In the genomic region with DNA sequence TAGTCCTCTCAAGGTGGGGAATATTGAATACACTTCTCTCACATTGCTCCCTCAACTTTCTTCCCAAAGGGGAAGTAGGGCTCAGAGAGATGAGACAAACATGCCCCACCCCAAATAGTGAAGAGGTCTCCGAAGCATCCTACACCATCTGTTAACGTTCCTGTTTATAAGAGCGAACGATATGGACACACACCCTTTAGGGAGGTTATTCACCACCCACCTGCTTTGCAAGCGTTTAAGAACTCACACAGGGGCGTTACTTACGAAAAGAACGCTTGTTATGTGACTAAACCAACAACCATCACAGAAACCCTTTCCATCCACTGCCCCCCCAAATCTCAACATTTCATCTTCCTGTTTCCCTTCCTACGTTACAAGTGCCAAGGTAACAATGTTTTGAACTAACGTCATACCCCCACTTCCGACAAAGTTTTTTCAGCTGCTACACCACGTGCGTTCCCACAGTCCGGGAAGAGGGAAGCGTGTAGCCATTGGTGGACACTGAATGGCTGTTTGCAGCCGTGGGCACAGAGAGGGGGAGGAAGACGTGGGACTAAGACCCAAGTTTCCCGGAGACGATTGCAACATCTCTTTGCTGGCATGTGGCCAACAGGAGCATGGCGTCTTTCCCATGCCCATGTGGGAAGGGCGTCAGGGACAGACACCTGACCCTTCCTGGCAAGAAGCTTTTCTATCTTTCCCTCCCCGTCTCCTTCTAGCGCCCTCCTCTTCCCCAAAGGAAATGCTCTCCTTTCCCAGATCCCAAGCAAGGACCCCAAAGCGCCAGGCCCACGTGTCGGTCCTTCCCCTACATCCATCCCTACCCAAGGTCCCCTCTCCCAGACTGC, we compare ENCODE assay signal across 1 cellular context.
A peak's percentile ranks its signal among the peaks of the same experiment; 100 is the strongest.
TF ChIP-seq lines count a peak whose summit lies in the region.

No MANE protein-coding gene starts in this region.

TF ChIP-seq in H1, 55 proteins besides CTCF, POLR2A, EP300 and RAD21:
- no peak; a peak in 2 of 4 replicates for TF ChIP-seq SIN3A (conservative IDR thresholded peaks at IDR 0.05 in 1 of 2, IDR thresholded peaks at IDR 0.05 in 1 of 2; ENCODE audit: low read depth in 1 of 2, low read length in 2 of 2)
- TF ChIP-seq KDM4A (IDR thresholded peaks at IDR 0.05; ENCODE audit: low read depth, low read length, severe bottlenecking), result peak; percentile 41
- TF ChIP-seq CREB1 (IDR thresholded peaks at IDR 0.05), result 0 out of 2 replicates have a peak, but pooled peaks have one; percentile 30
- no peak for TF ChIP-seq BACH1 (IDR thresholded peaks at IDR 0.05; ENCODE audit: low read length)
- no peak for TF ChIP-seq JUND (IDR thresholded peaks at IDR 0.05; ENCODE audit: low read length)
- peak; percentile 81 for TF ChIP-seq YY1 (IDR thresholded peaks at IDR 0.05; ENCODE audit: low read depth, low read length)
- TF ChIP-seq SIRT6 (IDR thresholded peaks at IDR 0.05; ENCODE audit: low read length), result no peak
- TF ChIP-seq, protein P1, sequence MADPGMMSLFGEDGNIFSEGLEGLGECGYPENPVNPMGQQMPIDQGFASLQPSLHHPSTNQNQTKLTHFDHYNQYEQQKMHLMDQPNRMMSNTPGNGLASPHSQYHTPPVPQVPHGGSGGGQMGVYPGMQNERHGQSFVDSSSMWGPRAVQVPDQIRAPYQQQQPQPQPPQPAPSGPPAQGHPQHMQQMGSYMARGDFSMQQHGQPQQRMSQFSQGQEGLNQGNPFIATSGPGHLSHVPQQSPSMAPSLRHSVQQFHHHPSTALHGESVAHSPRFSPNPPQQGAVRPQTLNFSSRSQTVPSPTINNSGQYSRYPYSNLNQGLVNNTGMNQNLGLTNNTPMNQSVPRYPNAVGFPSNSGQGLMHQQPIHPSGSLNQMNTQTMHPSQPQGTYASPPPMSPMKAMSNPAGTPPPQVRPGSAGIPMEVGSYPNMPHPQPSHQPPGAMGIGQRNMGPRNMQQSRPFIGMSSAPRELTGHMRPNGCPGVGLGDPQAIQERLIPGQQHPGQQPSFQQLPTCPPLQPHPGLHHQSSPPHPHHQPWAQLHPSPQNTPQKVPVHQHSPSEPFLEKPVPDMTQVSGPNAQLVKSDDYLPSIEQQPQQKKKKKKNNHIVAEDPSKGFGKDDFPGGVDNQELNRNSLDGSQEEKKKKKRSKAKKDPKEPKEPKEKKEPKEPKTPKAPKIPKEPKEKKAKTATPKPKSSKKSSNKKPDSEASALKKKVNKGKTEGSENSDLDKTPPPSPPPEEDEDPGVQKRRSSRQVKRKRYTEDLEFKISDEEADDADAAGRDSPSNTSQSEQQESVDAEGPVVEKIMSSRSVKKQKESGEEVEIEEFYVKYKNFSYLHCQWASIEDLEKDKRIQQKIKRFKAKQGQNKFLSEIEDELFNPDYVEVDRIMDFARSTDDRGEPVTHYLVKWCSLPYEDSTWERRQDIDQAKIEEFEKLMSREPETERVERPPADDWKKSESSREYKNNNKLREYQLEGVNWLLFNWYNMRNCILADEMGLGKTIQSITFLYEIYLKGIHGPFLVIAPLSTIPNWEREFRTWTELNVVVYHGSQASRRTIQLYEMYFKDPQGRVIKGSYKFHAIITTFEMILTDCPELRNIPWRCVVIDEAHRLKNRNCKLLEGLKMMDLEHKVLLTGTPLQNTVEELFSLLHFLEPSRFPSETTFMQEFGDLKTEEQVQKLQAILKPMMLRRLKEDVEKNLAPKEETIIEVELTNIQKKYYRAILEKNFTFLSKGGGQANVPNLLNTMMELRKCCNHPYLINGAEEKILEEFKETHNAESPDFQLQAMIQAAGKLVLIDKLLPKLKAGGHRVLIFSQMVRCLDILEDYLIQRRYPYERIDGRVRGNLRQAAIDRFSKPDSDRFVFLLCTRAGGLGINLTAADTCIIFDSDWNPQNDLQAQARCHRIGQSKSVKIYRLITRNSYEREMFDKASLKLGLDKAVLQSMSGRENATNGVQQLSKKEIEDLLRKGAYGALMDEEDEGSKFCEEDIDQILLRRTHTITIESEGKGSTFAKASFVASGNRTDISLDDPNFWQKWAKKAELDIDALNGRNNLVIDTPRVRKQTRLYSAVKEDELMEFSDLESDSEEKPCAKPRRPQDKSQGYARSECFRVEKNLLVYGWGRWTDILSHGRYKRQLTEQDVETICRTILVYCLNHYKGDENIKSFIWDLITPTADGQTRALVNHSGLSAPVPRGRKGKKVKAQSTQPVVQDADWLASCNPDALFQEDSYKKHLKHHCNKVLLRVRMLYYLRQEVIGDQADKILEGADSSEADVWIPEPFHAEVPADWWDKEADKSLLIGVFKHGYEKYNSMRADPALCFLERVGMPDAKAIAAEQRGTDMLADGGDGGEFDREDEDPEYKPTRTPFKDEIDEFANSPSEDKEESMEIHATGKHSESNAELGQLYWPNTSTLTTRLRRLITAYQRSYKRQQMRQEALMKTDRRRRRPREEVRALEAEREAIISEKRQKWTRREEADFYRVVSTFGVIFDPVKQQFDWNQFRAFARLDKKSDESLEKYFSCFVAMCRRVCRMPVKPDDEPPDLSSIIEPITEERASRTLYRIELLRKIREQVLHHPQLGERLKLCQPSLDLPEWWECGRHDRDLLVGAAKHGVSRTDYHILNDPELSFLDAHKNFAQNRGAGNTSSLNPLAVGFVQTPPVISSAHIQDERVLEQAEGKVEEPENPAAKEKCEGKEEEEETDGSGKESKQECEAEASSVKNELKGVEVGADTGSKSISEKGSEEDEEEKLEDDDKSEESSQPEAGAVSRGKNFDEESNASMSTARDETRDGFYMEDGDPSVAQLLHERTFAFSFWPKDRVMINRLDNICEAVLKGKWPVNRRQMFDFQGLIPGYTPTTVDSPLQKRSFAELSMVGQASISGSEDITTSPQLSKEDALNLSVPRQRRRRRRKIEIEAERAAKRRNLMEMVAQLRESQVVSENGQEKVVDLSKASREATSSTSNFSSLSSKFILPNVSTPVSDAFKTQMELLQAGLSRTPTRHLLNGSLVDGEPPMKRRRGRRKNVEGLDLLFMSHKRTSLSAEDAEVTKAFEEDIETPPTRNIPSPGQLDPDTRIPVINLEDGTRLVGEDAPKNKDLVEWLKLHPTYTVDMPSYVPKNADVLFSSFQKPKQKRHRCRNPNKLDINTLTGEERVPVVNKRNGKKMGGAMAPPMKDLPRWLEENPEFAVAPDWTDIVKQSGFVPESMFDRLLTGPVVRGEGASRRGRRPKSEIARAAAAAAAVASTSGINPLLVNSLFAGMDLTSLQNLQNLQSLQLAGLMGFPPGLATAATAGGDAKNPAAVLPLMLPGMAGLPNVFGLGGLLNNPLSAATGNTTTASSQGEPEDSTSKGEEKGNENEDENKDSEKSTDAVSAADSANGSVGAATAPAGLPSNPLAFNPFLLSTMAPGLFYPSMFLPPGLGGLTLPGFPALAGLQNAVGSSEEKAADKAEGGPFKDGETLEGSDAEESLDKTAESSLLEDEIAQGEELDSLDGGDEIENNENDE (IDR thresholded peaks at IDR 0.05; ENCODE audit: insufficient replicate concordance, low read length), result no peak
- peak; percentile 36; the same call in 1 of the 2 replicates for TF ChIP-seq TBP (IDR thresholded peaks at IDR 0.05; ENCODE audit: low read depth, low read length)
- TF ChIP-seq, protein P2, sequence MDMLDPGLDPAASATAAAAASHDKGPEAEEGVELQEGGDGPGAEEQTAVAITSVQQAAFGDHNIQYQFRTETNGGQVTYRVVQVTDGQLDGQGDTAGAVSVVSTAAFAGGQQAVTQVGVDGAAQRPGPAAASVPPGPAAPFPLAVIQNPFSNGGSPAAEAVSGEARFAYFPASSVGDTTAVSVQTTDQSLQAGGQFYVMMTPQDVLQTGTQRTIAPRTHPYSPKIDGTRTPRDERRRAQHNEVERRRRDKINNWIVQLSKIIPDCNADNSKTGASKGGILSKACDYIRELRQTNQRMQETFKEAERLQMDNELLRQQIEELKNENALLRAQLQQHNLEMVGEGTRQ (IDR thresholded peaks at IDR 0.05; ENCODE audit: low read length), result peak; percentile 27; the same call in 1 of the 2 replicates
- TF ChIP-seq JUN (IDR thresholded peaks at IDR 0.05; ENCODE audit: low read depth, low read length), result no peak
- no peak for TF ChIP-seq HDAC6 (IDR thresholded peaks at IDR 0.05; ENCODE audit: low read depth, low read length)
- TF ChIP-seq TAF1 (IDR thresholded peaks at IDR 0.05; ENCODE audit: low read depth, low read length), result peak; percentile 52; the same call in 1 of the 2 replicates
- no peak for TF ChIP-seq FOSL1 (IDR thresholded peaks at IDR 0.05; ENCODE audit: insufficient read depth, low read depth, low read length)
- TF ChIP-seq, protein P3, sequence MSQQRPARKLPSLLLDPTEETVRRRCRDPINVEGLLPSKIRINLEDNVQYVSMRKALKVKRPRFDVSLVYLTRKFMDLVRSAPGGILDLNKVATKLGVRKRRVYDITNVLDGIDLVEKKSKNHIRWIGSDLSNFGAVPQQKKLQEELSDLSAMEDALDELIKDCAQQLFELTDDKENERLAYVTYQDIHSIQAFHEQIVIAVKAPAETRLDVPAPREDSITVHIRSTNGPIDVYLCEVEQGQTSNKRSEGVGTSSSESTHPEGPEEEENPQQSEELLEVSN (IDR thresholded peaks at IDR 0.05), result peak; percentile 27; the same call in 1 of the 2 replicates
- TF ChIP-seq KDM5A (IDR thresholded peaks at IDR 0.05; ENCODE audit: low read length), result no peak
- TF ChIP-seq, protein P4, sequence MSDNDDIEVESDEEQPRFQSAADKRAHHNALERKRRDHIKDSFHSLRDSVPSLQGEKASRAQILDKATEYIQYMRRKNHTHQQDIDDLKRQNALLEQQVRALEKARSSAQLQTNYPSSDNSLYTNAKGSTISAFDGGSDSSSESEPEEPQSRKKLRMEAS (IDR thresholded peaks at IDR 0.05), result peak; percentile 93; the same call in 1 of the 2 replicates
- no peak for TF ChIP-seq TEAD4 (IDR thresholded peaks at IDR 0.05; ENCODE audit: low read depth, low read length)
- peak; percentile 85 for TF ChIP-seq POLR2AphosphoS5 (IDR thresholded peaks at IDR 0.05; ENCODE audit: low read depth, low read length)
- TF ChIP-seq KDM1A (IDR thresholded peaks at IDR 0.05; ENCODE audit: borderline replicate concordance, low read length), result no peak
- TF ChIP-seq NRF1 (IDR thresholded peaks at IDR 0.05; ENCODE audit: low read depth, low read length), result no peak
- peak; percentile 97 for TF ChIP-seq CEBPB (IDR thresholded peaks at IDR 0.05; ENCODE audit: low read depth, low read length)
- peak; percentile 94 for TF ChIP-seq SAP30 (IDR thresholded peaks at IDR 0.05; ENCODE audit: insufficient read depth, insufficient replicate concordance, low read length)
- TF ChIP-seq MAFK (IDR thresholded peaks at IDR 0.05; ENCODE audit: low read depth, low read length), result no peak
- TF ChIP-seq HDAC2 (IDR thresholded peaks at IDR 0.05; ENCODE audit: borderline replicate concordance in 1 of 2, low read depth in 2 of 2, low read length in 2 of 2), result no peak
- TF ChIP-seq CTBP2 (IDR thresholded peaks at IDR 0.05; ENCODE audit: borderline replicate concordance, insufficient read depth, insufficient read length, low read length), result no peak
